Comparison of ENCODE assay signal across 8 cellular contexts in the genomic region with DNA sequence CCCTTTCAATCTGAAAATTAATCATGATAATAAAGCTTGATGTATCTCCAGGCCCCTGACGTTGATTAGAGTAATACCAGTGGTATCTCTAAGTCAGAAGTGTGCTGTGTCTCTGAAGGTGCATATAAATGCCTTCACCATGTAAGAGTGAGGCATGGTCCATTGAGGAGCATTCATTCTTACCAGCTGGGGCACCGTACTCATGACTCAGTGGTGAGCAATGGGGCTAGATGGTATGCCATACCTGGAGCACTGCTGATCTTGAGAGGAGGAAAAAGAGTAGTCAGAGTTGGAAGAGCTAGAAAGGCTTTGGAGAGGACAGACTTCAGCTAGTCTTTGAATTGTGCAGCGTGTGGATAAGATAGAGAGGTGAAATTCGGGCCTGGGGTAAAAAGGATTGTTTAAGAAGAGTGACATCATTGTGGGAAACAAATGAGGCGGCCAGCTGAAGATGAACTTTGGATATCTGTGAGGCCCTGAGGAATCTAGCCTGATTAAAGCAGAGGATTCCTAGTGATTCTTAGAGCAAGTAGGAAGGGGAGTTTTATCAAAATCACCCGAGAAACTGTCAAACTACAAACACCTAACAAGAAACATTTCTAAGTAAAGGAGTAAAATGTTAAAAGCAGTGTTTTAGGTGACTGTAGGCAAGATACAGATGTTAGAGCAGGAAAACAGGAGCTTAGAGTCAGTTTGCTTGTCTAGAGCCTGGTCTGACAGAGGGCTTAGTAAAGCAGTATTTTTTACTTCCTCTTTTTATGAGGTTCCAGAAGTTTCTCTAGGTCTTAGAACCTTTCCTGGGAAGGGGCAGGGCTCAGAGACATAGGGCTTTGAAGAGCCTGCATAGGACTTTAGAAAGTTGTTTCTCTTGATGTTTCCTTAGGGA. TPM values are rescaled to one million over a fixed set of nuclear protein-coding genes. Genes with fewer than 3 reads are reported as not detected.
DNase-seq lines count a peak whose midpoint lies in the region; ATAC-seq and TF ChIP-seq lines count a peak whose summit lies in the region.

No MANE protein-coding gene starts in this region.

- H3K27me3 Mint-ChIP-seq in activated naive CD8-positive, alpha-beta T cell treated with anti-CD3 and anti-CD28 coated beads, Interleukin-2, amount 50 U/mL, for 24 hours = no peaks in the 10 kb centered on the region

- DNase-seq in ELR (ENCODE audit: low read depth) = peak; percentile 85
- DNase-seq in activated naive CD8-positive, alpha-beta T cell treated with anti-CD3 and anti-CD28 coated beads, Interleukin-2, amount 50 U/mL, for 24 hours = no peak
- DNase-seq in mucosa of descending colon = no peak
- DNase-seq in SJCRH30 = no peak
- DNase-seq in NAMALWA (ENCODE audit: low spot score) = no peak
- no peak for DNase-seq in activated effector memory CD4-positive, alpha-beta T cell treated with Interleukin-2 at 50 U/mL for 16 hours

- H3K36me3 Mint-ChIP-seq in activated naive CD8-positive, alpha-beta T cell treated with anti-CD3 and anti-CD28 coated beads, Interleukin-2, amount 50 U/mL, for 24 hours (ENCODE audit: low read depth) = peaks cover 2% of the 10 kb centered on the region

- ATAC-seq in HG03469 (IDR thresholded peaks at IDR 0.05; ENCODE audit: unreplicated experiment) (peak; percentile 40), mucosa of descending colon (peak; percentile 73), HG03039 (IDR thresholded peaks at IDR 0.05; ENCODE audit: unreplicated experiment) (no peak)
- ATAC-seq in activated naive CD8-positive, alpha-beta T cell treated with anti-CD3 and anti-CD28 coated beads, Interleukin-2, amount 50 U/mL, for 24 hours = peak; percentile 94

- H3K4me1 Mint-ChIP-seq in activated naive CD8-positive, alpha-beta T cell treated with anti-CD3 and anti-CD28 coated beads, Interleukin-2, amount 50 U/mL, for 24 hours = peaks cover 84% of the 10 kb centered on the region

- H3K9me3 ChIP-seq in mucosa of descending colon (no peaks in the 10 kb centered on the region), SJCRH30 (replicated peaks) (no peaks in the 10 kb centered on the region)

- H3K9me3 Mint-ChIP-seq in activated naive CD8-positive, alpha-beta T cell treated with anti-CD3 and anti-CD28 coated beads, Interleukin-2, amount 50 U/mL, for 24 hours = no peaks in the 10 kb centered on the region

- TF ChIP-seq CTCF in mucosa of descending colon (IDR thresholded peaks at IDR 0.05) = no peak

- no peak overlapping the region for H3K27ac ChIP-seq in SJCRH30

- H3K4me1 ChIP-seq in mucosa of descending colon (ENCODE audit: low read depth) (peaks cover 19% of the 10 kb centered on the region), SJCRH30 (peaks cover 17% of the 10 kb centered on the region)

- no peak overlapping the region for H3K4me3 Mint-ChIP-seq in activated naive CD8-positive, alpha-beta T cell treated with anti-CD3 and anti-CD28 coated beads, Interleukin-2, amount 50 U/mL, for 24 hours

- H3K27me3 ChIP-seq in SJCRH30 = no peaks in the 10 kb centered on the region

- H3K4me3 ChIP-seq in mucosa of descending colon = no peak overlapping the region
- H3K4me3 ChIP-seq in SJCRH30 = no peak overlapping the region

- peak overlapping the region; percentile 15 for H3K27ac Mint-ChIP-seq in activated naive CD8-positive, alpha-beta T cell treated with anti-CD3 and anti-CD28 coated beads, Interleukin-2, amount 50 U/mL, for 24 hours

- intact Hi-C loops in mucosa of descending colon (cut with DNase I, micrococcal nuclease) = no loop called here

- H3K36me3 ChIP-seq in mucosa of descending colon (ENCODE audit: low read depth) (no peaks in the 10 kb centered on the region), SJCRH30 (no peaks in the 10 kb centered on the region)

RNA-seq across cellular contexts. Expression of gene TMOD3, which starts 13.6 kb away (rescaled TPM):
- 10 to 100 TPM; 43.8 to 65.2 (median 63.7) TPM for total RNA-seq in mucosa of descending colon
- 31.2 and 33.1 TPM in 2 replicates for total RNA-seq in SJCRH30 (2014; rRNA removed; shearing (Covaris generic))
